In the genomic region with DNA sequence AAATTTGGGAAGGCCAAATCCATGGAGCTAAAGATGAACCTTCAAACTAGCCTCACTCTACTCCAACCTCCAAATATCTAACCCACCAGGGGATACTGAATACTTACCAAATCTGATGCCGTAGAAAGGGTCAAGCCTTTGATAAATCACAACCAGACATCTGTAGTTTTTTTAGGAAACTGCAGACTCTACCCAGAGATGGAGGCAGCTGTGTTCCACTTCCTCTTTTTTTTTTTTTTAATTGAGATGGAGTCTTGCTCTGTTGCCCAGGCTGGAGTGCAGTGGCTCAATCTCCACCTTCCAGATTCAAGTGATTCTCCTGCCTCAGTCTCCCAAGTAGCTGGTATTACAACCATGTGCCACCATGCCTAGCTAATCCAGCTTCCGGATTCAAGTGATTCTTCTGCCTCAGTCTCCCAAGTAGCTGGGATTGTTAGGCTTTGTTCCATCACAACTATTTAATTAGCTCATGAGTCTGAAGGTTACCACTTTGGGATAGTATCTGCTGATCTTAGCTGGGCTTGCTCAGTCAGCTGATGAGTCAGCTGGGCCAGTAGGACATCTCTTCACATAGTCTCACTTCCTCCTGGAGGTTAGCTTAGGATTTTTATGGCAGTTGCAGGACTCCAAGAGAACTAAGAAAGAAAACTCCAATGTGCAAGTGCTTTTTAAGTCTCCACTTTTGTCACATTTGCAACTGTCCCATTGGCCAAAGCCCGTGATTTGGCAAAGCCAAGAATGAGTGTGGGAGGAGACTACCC, we compare ENCODE assay signal across 12 cellular contexts. TPM values are rescaled to one million over a fixed set of nuclear protein-coding genes. Genes with fewer than 3 reads are reported as not detected.
DNase-seq lines count a peak whose midpoint lies in the region; ATAC-seq and TF ChIP-seq lines count a peak whose summit lies in the region.
"Had no signal": no experiment of that assay in that cellular context is flagged by ENCODE, and none has a peak within 500 bp of the region (broad histone marks: within the 10 kb centered on the region; RNA-seq: fewer than 3 reads in every experiment).

No MANE protein-coding gene starts in this region.

- intact Hi-C loops in CD14-positive monocyte (cut with micrococcal nuclease): no loop called here

- TF ChIP-seq CTCF in CD14-positive monocyte (IDR thresholded peaks at IDR 0.05): no peak

- peak; percentile 63 for ATAC-seq in GM19043 (IDR thresholded peaks at IDR 0.05; ENCODE audit: low read depth, unreplicated experiment)
- peak; percentile 92 for ATAC-seq in HG02870 (IDR thresholded peaks at IDR 0.05; ENCODE audit: unreplicated experiment)
- ATAC-seq in memory B cell (ENCODE audit: low read depth): peak; percentile 63

- no peak overlapping the region for H3K27ac Mint-ChIP-seq in memory B cell
- no peak overlapping the region for H3K27ac Mint-ChIP-seq in CD14-positive monocyte
- H3K27ac Mint-ChIP-seq: activated CD4-positive, alpha-beta memory T cell treated with anti-CD3 and anti-CD28 coated beads for 36 hours had no signal

- DNase-seq in NOMO-1 (lab: John Stamatoyannopoulos, UW; ENCODE audit: unreplicated experiment in 2 of 2) (peak; percentile 62 to 77), memory B cell (ENCODE audit: low spot score in 2 of 2) (no peak), CD14-positive monocyte (ENCODE audit: low spot score) (no peak), T-helper 1 cell (no peak)
- no peak for DNase-seq in activated CD4-positive, alpha-beta T cell treated with anti-CD3 and anti-CD28 coated beads for 1 hour
- DNase-seq in activated CD4-positive, alpha-beta T cell treated with anti-CD3 and anti-CD28 coated beads for 4 hours: no peak
- DNase-seq: activated CD4-positive, alpha-beta memory T cell treated with anti-CD3 and anti-CD28 coated beads for 36 hours; caudate nucleus; left cardiac atrium; NCI-H2029 had no signal

- H3K4me3 Mint-ChIP-seq in memory B cell (no peak overlapping the region), CD14-positive monocyte (no peak overlapping the region)
- H3K4me3 Mint-ChIP-seq: activated CD4-positive, alpha-beta memory T cell treated with anti-CD3 and anti-CD28 coated beads for 36 hours had no signal

- H3K27me3 Mint-ChIP-seq in memory B cell (peaks cover 2% of the 10 kb centered on the region), CD14-positive monocyte (ENCODE audit: low read depth in 3 of 3) (peaks cover 2 to 4% (median 4%) of the 10 kb centered on the region in 3 donors)

- peaks cover 2% of the 10 kb centered on the region for H3K36me3 Mint-ChIP-seq in memory B cell
- no peaks in the 10 kb centered on the region for H3K36me3 Mint-ChIP-seq in CD14-positive monocyte
- H3K36me3 Mint-ChIP-seq: activated CD4-positive, alpha-beta memory T cell treated with anti-CD3 and anti-CD28 coated beads for 36 hours had no signal

- H3K4me1 Mint-ChIP-seq in memory B cell: peaks cover 4% of the 10 kb centered on the region
- no peaks in the 10 kb centered on the region for H3K4me1 Mint-ChIP-seq in CD14-positive monocyte

- H3K9me3 Mint-ChIP-seq in memory B cell (peaks cover 3% of the 10 kb centered on the region), CD14-positive monocyte (peaks cover 0 to 6% (median 3%) of the 10 kb centered on the region in 7 donors)
- H3K9me3 Mint-ChIP-seq: activated CD4-positive, alpha-beta memory T cell treated with anti-CD3 and anti-CD28 coated beads for 36 hours had no signal

RNA-seq across cellular contexts. Expression of a gene that starts 13.3 kb away (rescaled TPM):
- not detected for polyA plus RNA-seq in CD14-positive monocyte

RNA-seq across cellular contexts. Expression of a gene that starts 53.3 kb away (rescaled TPM):
- polyA plus RNA-seq in CD14-positive monocyte: 10 to 100 TPM; 28.3 to 39.0 TPM

Comparison
In these comparisons a context has a peak if more than half of its experiments do, and no peak if none do; other contexts are left out.
1. DNase-seq: peak in NOMO-1 (2 of 2); none in memory B cell (0 of 2), CD14-positive monocyte (single experiment), activated CD4-positive, alpha-beta T cell treated with anti-CD3 and anti-CD28 coated beads for 1 hour (single experiment), activated CD4-positive, alpha-beta T cell treated with anti-CD3 and anti-CD28 coated beads for 4 hours (0 of 2) and T-helper 1 cell (0 of 5).
2. Peak in every context shown above with its lines, with median percentiles within 50 percentile points of each other: ATAC-seq.